In the genomic region with DNA sequence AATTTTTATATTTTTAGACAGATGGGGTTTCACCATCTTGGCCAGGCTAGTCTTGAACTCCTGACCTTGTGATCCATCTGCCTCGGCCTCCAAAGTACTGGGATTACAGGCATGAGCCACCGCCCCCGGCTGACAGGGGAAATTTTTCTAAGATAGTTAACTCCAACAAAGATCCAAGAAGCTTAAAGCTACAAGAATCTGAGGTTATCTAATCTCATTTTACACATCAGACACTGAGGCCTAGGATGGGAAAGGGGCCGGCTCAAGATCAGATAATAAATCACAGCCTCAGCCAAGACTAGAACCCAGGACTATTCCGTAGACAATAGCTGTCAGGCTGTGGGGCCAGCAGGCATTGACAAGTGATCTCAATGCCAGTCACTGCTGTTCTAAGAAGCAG, we compare ENCODE assay signal across 1 cellular context.
TF ChIP-seq lines count a peak whose summit lies in the region.

No MANE protein-coding gene starts in this region.

TF ChIP-seq in GM23338, 12 proteins besides CTCF, POLR2A, EP300 and RAD21 (continued from another document):
- TF ChIP-seq, protein P1, sequence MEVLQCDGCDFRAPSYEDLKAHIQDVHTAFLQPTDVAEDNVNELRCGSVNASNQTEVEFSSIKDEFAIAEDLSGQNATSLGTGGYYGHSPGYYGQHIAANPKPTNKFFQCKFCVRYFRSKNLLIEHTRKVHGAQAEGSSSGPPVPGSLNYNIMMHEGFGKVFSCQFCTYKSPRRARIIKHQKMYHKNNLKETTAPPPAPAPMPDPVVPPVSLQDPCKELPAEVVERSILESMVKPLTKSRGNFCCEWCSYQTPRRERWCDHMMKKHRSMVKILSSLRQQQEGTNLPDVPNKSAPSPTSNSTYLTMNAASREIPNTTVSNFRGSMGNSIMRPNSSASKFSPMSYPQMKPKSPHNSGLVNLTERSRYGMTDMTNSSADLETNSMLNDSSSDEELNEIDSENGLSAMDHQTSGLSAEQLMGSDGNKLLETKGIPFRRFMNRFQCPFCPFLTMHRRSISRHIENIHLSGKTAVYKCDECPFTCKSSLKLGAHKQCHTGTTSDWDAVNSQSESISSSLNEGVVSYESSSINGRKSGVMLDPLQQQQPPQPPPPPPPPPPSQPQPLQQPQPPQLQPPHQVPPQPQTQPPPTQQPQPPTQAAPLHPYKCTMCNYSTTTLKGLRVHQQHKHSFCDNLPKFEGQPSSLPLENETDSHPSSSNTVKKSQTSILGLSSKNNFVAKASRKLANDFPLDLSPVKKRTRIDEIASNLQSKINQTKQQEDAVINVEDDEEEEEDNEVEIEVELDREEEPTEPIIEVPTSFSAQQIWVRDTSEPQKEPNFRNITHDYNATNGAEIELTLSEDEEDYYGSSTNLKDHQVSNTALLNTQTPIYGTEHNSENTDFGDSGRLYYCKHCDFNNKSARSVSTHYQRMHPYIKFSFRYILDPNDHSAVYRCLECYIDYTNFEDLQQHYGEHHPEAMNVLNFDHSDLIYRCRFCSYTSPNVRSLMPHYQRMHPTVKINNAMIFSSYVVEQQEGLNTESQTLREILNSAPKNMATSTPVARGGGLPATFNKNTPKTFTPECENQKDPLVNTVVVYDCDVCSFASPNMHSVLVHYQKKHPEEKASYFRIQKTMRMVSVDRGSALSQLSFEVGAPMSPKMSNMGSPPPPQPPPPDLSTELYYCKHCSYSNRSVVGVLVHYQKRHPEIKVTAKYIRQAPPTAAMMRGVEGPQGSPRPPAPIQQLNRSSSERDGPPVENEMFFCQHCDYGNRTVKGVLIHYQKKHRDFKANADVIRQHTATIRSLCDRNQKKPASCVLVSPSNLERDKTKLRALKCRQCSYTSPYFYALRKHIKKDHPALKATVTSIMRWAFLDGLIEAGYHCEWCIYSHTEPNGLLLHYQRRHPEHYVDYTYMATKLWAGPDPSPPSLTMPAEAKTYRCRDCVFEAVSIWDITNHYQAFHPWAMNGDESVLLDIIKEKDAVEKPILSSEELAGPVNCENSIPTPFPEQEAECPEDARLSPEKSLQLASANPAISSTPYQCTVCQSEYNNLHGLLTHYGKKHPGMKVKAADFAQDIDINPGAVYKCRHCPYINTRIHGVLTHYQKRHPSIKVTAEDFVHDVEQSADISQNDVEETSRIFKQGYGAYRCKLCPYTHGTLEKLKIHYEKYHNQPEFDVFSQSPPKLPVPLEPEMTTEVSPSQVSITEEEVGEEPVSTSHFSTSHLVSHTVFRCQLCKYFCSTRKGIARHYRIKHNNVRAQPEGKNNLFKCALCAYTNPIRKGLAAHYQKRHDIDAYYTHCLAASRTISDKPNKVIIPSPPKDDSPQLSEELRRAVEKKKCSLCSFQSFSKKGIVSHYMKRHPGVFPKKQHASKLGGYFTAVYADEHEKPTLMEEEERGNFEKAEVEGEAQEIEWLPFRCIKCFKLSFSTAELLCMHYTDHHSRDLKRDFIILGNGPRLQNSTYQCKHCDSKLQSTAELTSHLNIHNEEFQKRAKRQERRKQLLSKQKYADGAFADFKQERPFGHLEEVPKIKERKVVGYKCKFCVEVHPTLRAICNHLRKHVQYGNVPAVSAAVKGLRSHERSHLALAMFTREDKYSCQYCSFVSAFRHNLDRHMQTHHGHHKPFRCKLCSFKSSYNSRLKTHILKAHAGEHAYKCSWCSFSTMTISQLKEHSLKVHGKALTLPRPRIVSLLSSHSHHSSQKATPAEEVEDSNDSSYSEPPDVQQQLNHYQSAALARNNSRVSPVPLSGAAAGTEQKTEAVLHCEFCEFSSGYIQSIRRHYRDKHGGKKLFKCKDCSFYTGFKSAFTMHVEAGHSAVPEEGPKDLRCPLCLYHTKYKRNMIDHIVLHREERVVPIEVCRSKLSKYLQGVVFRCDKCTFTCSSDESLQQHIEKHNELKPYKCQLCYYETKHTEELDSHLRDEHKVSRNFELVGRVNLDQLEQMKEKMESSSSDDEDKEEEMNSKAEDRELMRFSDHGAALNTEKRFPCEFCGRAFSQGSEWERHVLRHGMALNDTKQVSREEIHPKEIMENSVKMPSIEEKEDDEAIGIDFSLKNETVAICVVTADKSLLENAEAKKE (CRISPR knock-in tag; IDR thresholded peaks at IDR 0.05): no peak
- no peak for TF ChIP-seq NANOG (IDR thresholded peaks at IDR 0.05; ENCODE audit: borderline replicate concordance)
